Comparison of ENCODE assay signal across 1 cellular context in the genomic region with DNA sequence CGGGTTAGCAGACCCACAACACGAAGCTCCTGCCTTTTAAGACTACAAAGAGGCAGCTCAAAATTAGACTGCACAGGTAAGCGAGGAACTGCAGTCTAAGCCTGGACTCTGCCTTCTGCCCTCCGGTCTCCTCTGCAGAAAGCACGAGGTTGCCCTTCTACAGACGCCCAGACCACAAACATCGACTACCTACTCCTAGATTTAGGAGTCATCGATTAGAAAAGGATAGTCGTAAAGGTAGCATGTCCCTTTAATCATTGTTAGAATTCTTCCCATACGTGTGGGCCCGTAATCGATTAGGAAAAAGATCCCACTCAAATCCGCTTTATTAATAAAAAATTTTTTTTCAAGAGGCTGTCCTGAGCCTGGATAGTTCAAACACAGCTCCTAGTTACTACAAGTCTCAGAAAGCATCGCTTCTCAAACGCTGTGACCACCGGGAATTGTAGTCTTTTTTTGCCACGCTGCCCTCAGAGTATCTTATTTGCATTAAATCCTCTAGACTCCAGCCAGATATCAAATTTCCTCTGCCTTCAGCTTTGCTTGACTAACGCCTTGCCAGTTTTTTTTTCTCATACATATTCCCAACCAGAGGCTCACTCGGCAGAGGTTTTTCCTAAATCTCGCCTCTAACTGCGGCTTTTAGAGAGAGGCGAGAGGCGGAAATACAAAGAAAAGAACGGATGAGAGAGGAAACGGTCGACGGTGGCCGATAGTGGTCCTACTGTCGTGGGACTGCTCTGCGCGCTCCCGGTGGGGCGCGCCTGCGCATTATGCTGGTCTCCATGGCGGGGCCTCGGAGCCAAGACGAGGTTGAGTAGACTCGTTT.
TF ChIP-seq lines count a peak whose summit lies in the region.

A gene with protein sequence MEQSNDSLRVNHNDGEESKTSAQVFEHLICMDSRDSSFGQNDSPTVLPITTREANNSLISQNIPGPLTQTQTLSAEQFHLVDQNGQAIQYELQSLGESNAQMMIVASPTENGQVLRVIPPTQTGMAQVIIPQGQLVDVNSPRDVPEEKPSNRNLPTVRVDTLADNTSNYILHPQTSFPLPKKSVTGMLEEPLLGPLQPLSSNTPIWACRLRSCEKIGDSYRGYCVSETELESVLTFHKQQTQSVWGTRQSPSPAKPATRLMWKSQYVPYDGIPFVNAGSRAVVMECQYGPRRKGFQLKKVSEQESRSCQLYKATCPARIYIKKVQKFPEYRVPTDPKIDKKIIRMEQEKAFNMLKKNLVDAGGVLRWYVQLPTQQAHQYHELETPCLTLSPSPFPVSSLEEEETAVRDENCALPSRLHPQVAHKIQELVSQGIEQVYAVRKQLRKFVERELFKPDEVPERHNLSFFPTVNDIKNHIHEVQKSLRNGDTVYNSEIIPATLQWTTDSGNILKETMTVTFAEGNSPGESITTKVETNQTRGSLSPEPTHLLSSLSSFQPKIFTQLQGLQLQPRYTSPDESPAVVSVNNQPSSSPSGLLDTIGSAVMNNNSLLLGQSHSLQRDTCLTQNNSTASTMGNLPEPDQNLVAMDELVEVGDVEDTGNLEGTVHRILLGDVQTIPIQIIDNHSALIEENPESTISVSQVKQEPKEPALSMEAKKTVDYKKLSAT (plus strand): TSS at position 763 of the 829 bp plus-strand sequence. CDS start 29,628 bp downstream, outside the sequence.
A gene (minus strand): TSS at position 161 of the 829 bp plus-strand sequence. CDS start 197 bp downstream, outside the sequence.

TF ChIP-seq in K562, 482 proteins besides CTCF, POLR2A, EP300 and RAD21 (continued from another document and continues in another):
- TF ChIP-seq, protein P1, sequence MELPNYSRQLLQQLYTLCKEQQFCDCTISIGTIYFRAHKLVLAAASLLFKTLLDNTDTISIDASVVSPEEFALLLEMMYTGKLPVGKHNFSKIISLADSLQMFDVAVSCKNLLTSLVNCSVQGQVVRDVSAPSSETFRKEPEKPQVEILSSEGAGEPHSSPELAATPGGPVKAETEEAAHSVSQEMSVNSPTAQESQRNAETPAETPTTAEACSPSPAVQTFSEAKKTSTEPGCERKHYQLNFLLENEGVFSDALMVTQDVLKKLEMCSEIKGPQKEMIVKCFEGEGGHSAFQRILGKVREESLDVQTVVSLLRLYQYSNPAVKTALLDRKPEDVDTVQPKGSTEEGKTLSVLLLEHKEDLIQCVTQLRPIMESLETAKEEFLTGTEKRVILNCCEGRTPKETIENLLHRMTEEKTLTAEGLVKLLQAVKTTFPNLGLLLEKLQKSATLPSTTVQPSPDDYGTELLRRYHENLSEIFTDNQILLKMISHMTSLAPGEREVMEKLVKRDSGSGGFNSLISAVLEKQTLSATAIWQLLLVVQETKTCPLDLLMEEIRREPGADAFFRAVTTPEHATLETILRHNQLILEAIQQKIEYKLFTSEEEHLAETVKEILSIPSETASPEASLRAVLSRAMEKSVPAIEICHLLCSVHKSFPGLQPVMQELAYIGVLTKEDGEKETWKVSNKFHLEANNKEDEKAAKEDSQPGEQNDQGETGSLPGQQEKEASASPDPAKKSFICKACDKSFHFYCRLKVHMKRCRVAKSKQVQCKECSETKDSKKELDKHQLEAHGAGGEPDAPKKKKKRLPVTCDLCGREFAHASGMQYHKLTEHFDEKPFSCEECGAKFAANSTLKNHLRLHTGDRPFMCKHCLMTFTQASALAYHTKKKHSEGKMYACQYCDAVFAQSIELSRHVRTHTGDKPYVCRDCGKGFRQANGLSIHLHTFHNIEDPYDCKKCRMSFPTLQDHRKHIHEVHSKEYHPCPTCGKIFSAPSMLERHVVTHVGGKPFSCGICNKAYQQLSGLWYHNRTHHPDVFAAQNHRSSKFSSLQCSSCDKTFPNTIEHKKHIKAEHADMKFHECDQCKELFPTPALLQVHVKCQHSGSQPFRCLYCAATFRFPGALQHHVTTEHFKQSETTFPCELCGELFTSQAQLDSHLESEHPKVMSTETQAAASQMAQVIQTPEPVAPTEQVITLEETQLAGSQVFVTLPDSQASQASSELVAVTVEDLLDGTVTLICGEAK (IDR thresholded peaks at IDR 0.05) = peak; percentile 80
- TF ChIP-seq, protein P1 (CRISPR knock-in tag; IDR thresholded peaks at IDR 0.05) = no peak
- TF ChIP-seq SMAD4 (CRISPR knock-in tag; conservative IDR thresholded peaks at IDR 0.05) (0 out of 2 replicates have a peak, but pooled peaks have one; percentile 27), FOXM1 (IDR thresholded peaks at IDR 0.05; ENCODE audit: low read depth) (no peak; the same call in 1 of the 2 replicates), FOXM1 (CRISPR knock-in tag; IDR thresholded peaks at IDR 0.05; ENCODE audit: low read depth) (no peak), NFE2L1 (tag; IDR thresholded peaks at IDR 0.05; ENCODE audit: borderline replicate concordance, low read depth) (no peak), POLR2H (tag; IDR thresholded peaks at IDR 0.05; ENCODE audit: low read depth) (no peak), GABPA (tag; conservative IDR thresholded peaks at IDR 0.05; ENCODE audit: low read depth) (peak; percentile 83), ZNF76 (CRISPR knock-in tag; IDR thresholded peaks at IDR 0.05; ENCODE audit: borderline replicate concordance) (no peak), TEAD4 (IDR thresholded peaks at IDR 0.05; ENCODE audit: low read length) (0 out of 2 replicates have a peak, but pooled peaks have one; percentile 12), TEAD4 (CRISPR knock-in tag; IDR thresholded peaks at IDR 0.05; ENCODE audit: borderline replicate concordance) (no peak), ZNF133 (CRISPR knock-in tag; IDR thresholded peaks at IDR 0.05) (no peak), ZNF589 (CRISPR knock-in tag; IDR thresholded peaks at IDR 0.05; ENCODE audit: low read depth) (no peak), XRCC5 (IDR thresholded peaks at IDR 0.05; ENCODE audit: low read depth, low read length) (no peak), ZBTB7A (IDR thresholded peaks at IDR 0.05; ENCODE audit: borderline replicate concordance, control insufficient read depth, low read depth, low read length) (no peak; the same call in 1 of the 2 replicates), ZNF668 (CRISPR knock-in tag; IDR thresholded peaks at IDR 0.05) (no peak), SLC30A9 (CRISPR knock-in tag; IDR thresholded peaks at IDR 0.05) (no peak), THRAP3 (IDR thresholded peaks at IDR 0.05; ENCODE audit: borderline replicate concordance) (no peak), MTA3 (IDR thresholded peaks at IDR 0.05; ENCODE audit: borderline replicate concordance) (peak; percentile 95), KLF13 (tag; IDR thresholded peaks at IDR 0.05; ENCODE audit: borderline replicate concordance, low read depth) (no peak), MYNN (IDR thresholded peaks at IDR 0.05) (no peak), MYNN (CRISPR knock-in tag; IDR thresholded peaks at IDR 0.05) (no peak), EHMT2 (IDR thresholded peaks at IDR 0.05) (no peak), ZNF274 (IDR thresholded peaks at IDR 0.05; ENCODE audit: borderline replicate concordance, low read depth, low read length) (no peak), ZNF431 (CRISPR knock-in tag; IDR thresholded peaks at IDR 0.05) (no peak), NFIX (CRISPR knock-in tag; IDR thresholded peaks at IDR 0.05; ENCODE audit: low read depth) (no peak), HNRNPUL1 (IDR thresholded peaks at IDR 0.05; ENCODE audit: low read length) (no peak), KLF1 (tag; IDR thresholded peaks at IDR 0.05) (no peak)
- TF ChIP-seq, protein P2, sequence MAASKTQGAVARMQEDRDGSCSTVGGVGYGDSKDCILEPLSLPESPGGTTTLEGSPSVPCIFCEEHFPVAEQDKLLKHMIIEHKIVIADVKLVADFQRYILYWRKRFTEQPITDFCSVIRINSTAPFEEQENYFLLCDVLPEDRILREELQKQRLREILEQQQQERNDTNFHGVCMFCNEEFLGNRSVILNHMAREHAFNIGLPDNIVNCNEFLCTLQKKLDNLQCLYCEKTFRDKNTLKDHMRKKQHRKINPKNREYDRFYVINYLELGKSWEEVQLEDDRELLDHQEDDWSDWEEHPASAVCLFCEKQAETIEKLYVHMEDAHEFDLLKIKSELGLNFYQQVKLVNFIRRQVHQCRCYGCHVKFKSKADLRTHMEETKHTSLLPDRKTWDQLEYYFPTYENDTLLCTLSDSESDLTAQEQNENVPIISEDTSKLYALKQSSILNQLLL (CRISPR knock-in tag; IDR thresholded peaks at IDR 0.05; ENCODE audit: borderline replicate concordance) = no peak
- TF ChIP-seq, protein P3, sequence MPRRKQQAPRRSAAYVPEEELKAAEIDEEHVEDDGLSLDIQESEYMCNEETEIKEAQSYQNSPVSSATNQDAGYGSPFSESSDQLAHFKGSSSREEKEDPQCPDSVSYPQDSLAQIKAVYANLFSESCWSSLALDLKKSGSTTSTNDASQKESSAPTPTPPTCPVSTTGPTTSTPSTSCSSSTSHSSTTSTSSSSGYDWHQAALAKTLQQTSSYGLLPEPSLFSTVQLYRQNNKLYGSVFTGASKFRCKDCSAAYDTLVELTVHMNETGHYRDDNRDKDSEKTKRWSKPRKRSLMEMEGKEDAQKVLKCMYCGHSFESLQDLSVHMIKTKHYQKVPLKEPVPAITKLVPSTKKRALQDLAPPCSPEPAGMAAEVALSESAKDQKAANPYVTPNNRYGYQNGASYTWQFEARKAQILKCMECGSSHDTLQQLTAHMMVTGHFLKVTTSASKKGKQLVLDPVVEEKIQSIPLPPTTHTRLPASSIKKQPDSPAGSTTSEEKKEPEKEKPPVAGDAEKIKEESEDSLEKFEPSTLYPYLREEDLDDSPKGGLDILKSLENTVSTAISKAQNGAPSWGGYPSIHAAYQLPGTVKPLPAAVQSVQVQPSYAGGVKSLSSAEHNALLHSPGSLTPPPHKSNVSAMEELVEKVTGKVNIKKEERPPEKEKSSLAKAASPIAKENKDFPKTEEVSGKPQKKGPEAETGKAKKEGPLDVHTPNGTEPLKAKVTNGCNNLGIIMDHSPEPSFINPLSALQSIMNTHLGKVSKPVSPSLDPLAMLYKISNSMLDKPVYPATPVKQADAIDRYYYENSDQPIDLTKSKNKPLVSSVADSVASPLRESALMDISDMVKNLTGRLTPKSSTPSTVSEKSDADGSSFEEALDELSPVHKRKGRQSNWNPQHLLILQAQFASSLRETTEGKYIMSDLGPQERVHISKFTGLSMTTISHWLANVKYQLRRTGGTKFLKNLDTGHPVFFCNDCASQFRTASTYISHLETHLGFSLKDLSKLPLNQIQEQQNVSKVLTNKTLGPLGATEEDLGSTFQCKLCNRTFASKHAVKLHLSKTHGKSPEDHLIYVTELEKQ (CRISPR knock-in tag; IDR thresholded peaks at IDR 0.05) = no peak
- TF ChIP-seq, protein P4, sequence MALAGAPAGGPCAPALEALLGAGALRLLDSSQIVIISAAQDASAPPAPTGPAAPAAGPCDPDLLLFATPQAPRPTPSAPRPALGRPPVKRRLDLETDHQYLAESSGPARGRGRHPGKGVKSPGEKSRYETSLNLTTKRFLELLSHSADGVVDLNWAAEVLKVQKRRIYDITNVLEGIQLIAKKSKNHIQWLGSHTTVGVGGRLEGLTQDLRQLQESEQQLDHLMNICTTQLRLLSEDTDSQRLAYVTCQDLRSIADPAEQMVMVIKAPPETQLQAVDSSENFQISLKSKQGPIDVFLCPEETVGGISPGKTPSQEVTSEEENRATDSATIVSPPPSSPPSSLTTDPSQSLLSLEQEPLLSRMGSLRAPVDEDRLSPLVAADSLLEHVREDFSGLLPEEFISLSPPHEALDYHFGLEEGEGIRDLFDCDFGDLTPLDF (CRISPR knock-in tag; IDR thresholded peaks at IDR 0.05) = no peak
- TF ChIP-seq, protein P5, sequence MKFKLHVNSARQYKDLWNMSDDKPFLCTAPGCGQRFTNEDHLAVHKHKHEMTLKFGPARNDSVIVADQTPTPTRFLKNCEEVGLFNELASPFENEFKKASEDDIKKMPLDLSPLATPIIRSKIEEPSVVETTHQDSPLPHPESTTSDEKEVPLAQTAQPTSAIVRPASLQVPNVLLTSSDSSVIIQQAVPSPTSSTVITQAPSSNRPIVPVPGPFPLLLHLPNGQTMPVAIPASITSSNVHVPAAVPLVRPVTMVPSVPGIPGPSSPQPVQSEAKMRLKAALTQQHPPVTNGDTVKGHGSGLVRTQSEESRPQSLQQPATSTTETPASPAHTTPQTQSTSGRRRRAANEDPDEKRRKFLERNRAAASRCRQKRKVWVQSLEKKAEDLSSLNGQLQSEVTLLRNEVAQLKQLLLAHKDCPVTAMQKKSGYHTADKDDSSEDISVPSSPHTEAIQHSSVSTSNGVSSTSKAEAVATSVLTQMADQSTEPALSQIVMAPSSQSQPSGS (CRISPR knock-in tag; IDR thresholded peaks at IDR 0.05) = no peak
- TF ChIP-seq, protein P6, sequence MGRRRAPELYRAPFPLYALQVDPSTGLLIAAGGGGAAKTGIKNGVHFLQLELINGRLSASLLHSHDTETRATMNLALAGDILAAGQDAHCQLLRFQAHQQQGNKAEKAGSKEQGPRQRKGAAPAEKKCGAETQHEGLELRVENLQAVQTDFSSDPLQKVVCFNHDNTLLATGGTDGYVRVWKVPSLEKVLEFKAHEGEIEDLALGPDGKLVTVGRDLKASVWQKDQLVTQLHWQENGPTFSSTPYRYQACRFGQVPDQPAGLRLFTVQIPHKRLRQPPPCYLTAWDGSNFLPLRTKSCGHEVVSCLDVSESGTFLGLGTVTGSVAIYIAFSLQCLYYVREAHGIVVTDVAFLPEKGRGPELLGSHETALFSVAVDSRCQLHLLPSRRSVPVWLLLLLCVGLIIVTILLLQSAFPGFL (CRISPR knock-in tag; IDR thresholded peaks at IDR 0.05) = no peak
- TF ChIP-seq, protein P7, sequence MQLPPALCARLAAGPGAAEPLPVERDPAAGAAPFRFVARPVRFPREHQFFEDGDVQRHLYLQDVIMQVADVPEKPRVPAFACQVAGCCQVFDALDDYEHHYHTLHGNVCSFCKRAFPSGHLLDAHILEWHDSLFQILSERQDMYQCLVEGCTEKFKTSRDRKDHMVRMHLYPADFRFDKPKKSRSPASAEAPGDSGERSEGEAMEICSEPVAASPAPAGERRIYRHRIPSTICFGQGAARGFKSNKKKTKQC (CRISPR knock-in tag; IDR thresholded peaks at IDR 0.05) = no peak
